ENCODE assay signal across 27 cellular contexts in genomic region chr17:51741447-51741846, GRCh38.
"Had no signal": no experiment of that assay in that cellular context is flagged by ENCODE, and none has a peak within 500 bp of the region (broad histone marks: within the 10 kb centered on the region; RNA-seq: fewer than 3 reads in every experiment).

No MANE protein-coding gene starts in this region.

- H3K27me3 ChIP-seq: esophagus squamous epithelium, gastroesophageal sphincter, heart left ventricle, neural progenitor cell, testis, vagina had no signal

- H3K9me3 ChIP-seq: esophagus squamous epithelium, gastroesophageal sphincter, heart left ventricle, lower lobe of right lung, spleen, testis, vagina had no signal

- H3K36me3 ChIP-seq: esophagus squamous epithelium, gastroesophageal sphincter, heart left ventricle, lower lobe of right lung, neural progenitor cell, spleen, vagina had no signal

- H3K27ac Mint-ChIP-seq: activated B cell treated with CpG ODN at 0.5 μM for 24 hours; activated CD4-positive, alpha-beta memory T cell treated with anti-CD3 and anti-CD28 coated beads for 36 hours; activated naive CD4-positive, alpha-beta T cell treated with anti-CD3 and anti-CD28 coated beads, Interleukin-2, amount 50 U/mL, for 24 hours; effector memory CD8-positive, alpha-beta T cell; naive thymus-derived CD8-positive, alpha-beta T cell; neural progenitor cell; progenitor cell of endocrine pancreas had no signal

- H3K4me1 Mint-ChIP-seq: activated B cell treated with CpG ODN at 0.5 μM for 24 hours; activated naive CD4-positive, alpha-beta T cell treated with anti-CD3 and anti-CD28 coated beads, Interleukin-2, amount 50 U/mL, for 24 hours; naive thymus-derived CD8-positive, alpha-beta T cell had no signal

- H2AFZ ChIP-seq: neural progenitor cell had no signal

- H3K9ac ChIP-seq: neural progenitor cell had no signal

- H3K4me1 ChIP-seq: esophagus squamous epithelium, gastroesophageal sphincter, heart left ventricle, lower lobe of right lung, spleen, testis, vagina had no signal

- FAIRE-seq: endothelial cell of umbilical vein, TTC549 had no signal

- H3K4me2 ChIP-seq: neural progenitor cell had no signal

- ATAC-seq: effector memory CD8-positive, alpha-beta T cell; gastroesophageal sphincter; heart left ventricle; lower lobe of right lung; naive thymus-derived CD8-positive, alpha-beta T cell had no signal

- H3K4me3 ChIP-seq: esophagus squamous epithelium, gastroesophageal sphincter, heart left ventricle, lower lobe of right lung, neural progenitor cell, spleen, testis, vagina had no signal

- H3K36me3 Mint-ChIP-seq: activated CD4-positive, alpha-beta memory T cell treated with anti-CD3 and anti-CD28 coated beads for 36 hours; activated naive CD4-positive, alpha-beta T cell treated with anti-CD3 and anti-CD28 coated beads, Interleukin-2, amount 50 U/mL, for 24 hours; brain; naive thymus-derived CD8-positive, alpha-beta T cell; neural progenitor cell had no signal

- H3K27ac ChIP-seq: esophagus squamous epithelium, gastroesophageal sphincter, heart left ventricle, lower lobe of right lung, neural progenitor cell, spleen, testis, vagina had no signal

- H3K27me3 Mint-ChIP-seq: activated B cell treated with CpG ODN at 0.5 μM for 24 hours; activated CD4-positive, alpha-beta memory T cell treated with anti-CD3 and anti-CD28 coated beads for 36 hours had no signal

- H3K4me3 Mint-ChIP-seq: activated B cell treated with CpG ODN at 0.5 μM for 24 hours; activated CD4-positive, alpha-beta memory T cell treated with anti-CD3 and anti-CD28 coated beads for 36 hours; activated naive CD4-positive, alpha-beta T cell treated with anti-CD3 and anti-CD28 coated beads, Interleukin-2, amount 50 U/mL, for 24 hours; brain; effector memory CD8-positive, alpha-beta T cell; naive thymus-derived CD8-positive, alpha-beta T cell; neural progenitor cell had no signal

- DNase-seq: activated B cell treated with CpG ODN at 0.5 μM for 24 hours; activated CD4-positive, alpha-beta memory T cell treated with anti-CD3 and anti-CD28 coated beads for 36 hours; activated CD4-positive, alpha-beta T cell treated with anti-CD3 and anti-CD28 coated beads for 4 hours; activated gamma-delta T cell treated with Interleukin-2 at 50 U/mL for 16 hours; activated T-cell treated with anti-CD3 and anti-CD28 coated beads, Interleukin-2, amount 50 U/mL, for 48 hours; anterior cingulate cortex; central memory CD4-positive, alpha-beta T cell; effector memory CD8-positive, alpha-beta T cell; esophagus squamous epithelium; heart left ventricle; islet precursor cell; lower lobe of right lung; naive thymus-derived CD8-positive, alpha-beta T cell; spleen; stimulated activated CD4-positive, alpha-beta T cell treated with anti-CD3 and anti-CD28 coated beads, Interleukin-4, amount 100 ng/mL, for 1 hour; stimulated activated naive CD4-positive, alpha-beta T cell; T-helper 1 cell; testis; trophoblast cell had no signal

- H3K9me3 Mint-ChIP-seq: activated B cell treated with CpG ODN at 0.5 μM for 24 hours; activated CD4-positive, alpha-beta memory T cell treated with anti-CD3 and anti-CD28 coated beads for 36 hours; activated naive CD4-positive, alpha-beta T cell treated with anti-CD3 and anti-CD28 coated beads, Interleukin-2, amount 50 U/mL, for 24 hours; naive thymus-derived CD8-positive, alpha-beta T cell; neural progenitor cell had no signal
